Comparison of ENCODE assay signal across 1 cellular context in genomic region chr9:113220467-113221002, GRCh38.
TF ChIP-seq lines count a peak whose summit lies in the region.

No MANE protein-coding gene starts in this region.

TF ChIP-seq in WTC11, 78 proteins besides CTCF, POLR2A, EP300 and RAD21 (continued from another document):
- TF ChIP-seq ZNF423 (CRISPR knock-in tag; IDR thresholded peaks at IDR 0.05), result no peak
